8 cellular contexts compared by ENCODE assay signal in the genomic region with DNA sequence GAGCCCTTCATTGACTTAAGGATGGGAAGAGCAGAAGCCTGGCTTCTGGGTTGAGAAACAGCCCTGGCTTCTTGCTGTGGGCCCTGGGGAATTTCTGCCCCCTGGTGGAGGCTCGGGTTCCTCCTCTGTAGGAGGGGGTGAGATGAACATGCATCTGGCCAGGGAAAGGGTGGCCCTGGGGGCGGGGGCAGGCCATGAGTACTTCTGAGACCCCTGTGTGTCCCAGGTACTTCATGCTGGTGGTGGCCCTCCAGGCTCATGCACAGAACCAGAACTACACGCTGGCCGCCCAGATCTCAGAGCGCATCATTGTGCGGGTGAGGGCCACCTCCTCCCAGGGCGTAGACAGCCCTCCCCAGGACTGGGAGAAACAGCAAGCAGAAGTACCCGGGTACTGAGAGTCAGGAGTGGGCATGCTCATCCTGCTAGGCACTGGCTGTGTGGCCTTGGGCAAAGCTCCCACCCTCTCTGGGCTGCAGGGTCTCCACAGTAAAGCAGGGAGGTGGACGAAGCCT. TPM values are rescaled to one million over a fixed set of nuclear protein-coding genes. Genes with fewer than 3 reads are reported as not detected.
DNase-seq lines count a peak whose midpoint lies in the region; ATAC-seq and TF ChIP-seq lines count a peak whose summit lies in the region.

No MANE protein-coding gene starts in this region.

- H3K4me1 ChIP-seq in CD4-positive, CD25-positive, alpha-beta regulatory T cell (ENCODE audit: control insufficient read depth, insufficient read depth, low read length, poor library complexity, severe bottlenecking), result peaks cover 20% of the 10 kb centered on the region
- H3K4me1 ChIP-seq in foreskin keratinocyte (no peaks in the 10 kb centered on the region), vagina (peaks cover 10% of the 10 kb centered on the region)

- peak overlapping the region in 2 of 3 donors; percentile 10 to 42 for H3K27ac Mint-ChIP-seq in CD4-positive, CD25-positive, alpha-beta regulatory T cell

- ATAC-seq in CD4-positive, CD25-positive, alpha-beta regulatory T cell (ENCODE audit: low read depth in 2 of 2), result peak in 1 of 2 donors; percentile 27
- ATAC-seq in GM19467 (IDR thresholded peaks at IDR 0.05; ENCODE audit: unreplicated experiment) (peak; percentile 53), foreskin keratinocyte (peak; percentile 64), GM18520 (IDR thresholded peaks at IDR 0.05; ENCODE audit: unreplicated experiment) (no peak)

- TF ChIP-seq POLR2A in vagina (IDR thresholded peaks at IDR 0.05), result no peak

- no peaks in the 10 kb centered on the region for H3K36me3 ChIP-seq in CD4-positive, CD25-positive, alpha-beta regulatory T cell (ENCODE audit: control insufficient read depth, insufficient read depth, low read length)
- no peaks in the 10 kb centered on the region for H3K36me3 ChIP-seq in vagina

- TF ChIP-seq CTCF in foreskin keratinocyte (conservative IDR thresholded peaks at IDR 0.05), result peak; percentile 80
- TF ChIP-seq CTCF in vagina (IDR thresholded peaks at IDR 0.05), result no peak

- no peaks in the 10 kb centered on the region for H3K9me3 Mint-ChIP-seq in CD4-positive, CD25-positive, alpha-beta regulatory T cell

- peaks cover 0 to 19% (median 4%) of the 10 kb centered on the region in 4 donors for H3K4me1 Mint-ChIP-seq in CD4-positive, CD25-positive, alpha-beta regulatory T cell

- H3K27me3 Mint-ChIP-seq in CD4-positive, CD25-positive, alpha-beta regulatory T cell, result peaks cover 11% of the 10 kb centered on the region

- intact Hi-C loops in vagina (cut with DNase I), result no loop called here

- peak in 2 of 3 donors; percentile 19 to 69 for DNase-seq in CD4-positive, CD25-positive, alpha-beta regulatory T cell
- peak; percentile 84 for DNase-seq in OCI-M1 (lab: John Stamatoyannopoulos, UW)
- DNase-seq in activated T-helper 9 cell treated with anti-CD3 and anti-CD28 coated beads, Interleukin-2, amount 50 U/mL, for 16 hours (ENCODE audit: low read depth), result peak; percentile 32
- peak in 1 of 2 donors; percentile 33 for DNase-seq in foreskin keratinocyte
- DNase-seq in pons (ENCODE audit: low spot score), result peak; percentile 68
- DNase-seq in vagina (ENCODE audit: extremely low spot score in 2 of 2), result no peak

- no peaks in the 10 kb centered on the region for H3K36me3 Mint-ChIP-seq in CD4-positive, CD25-positive, alpha-beta regulatory T cell

- H3K9me3 ChIP-seq in CD4-positive, CD25-positive, alpha-beta regulatory T cell (ENCODE audit: control insufficient read depth in 2 of 2, low read length in 2 of 2), result no peaks in the 10 kb centered on the region
- no peaks in the 10 kb centered on the region for H3K9me3 ChIP-seq in vagina

- H3K4me3 Mint-ChIP-seq in CD4-positive, CD25-positive, alpha-beta regulatory T cell, result peak overlapping the region in 3 of 4 donors; percentile 54 to 71 (median 57)

- H3K27me3 ChIP-seq in CD4-positive, CD25-positive, alpha-beta regulatory T cell (ENCODE audit: control insufficient read depth, insufficient read depth, low read length), result no peaks in the 10 kb centered on the region
- peaks cover 14% of the 10 kb centered on the region for H3K27me3 ChIP-seq in foreskin keratinocyte
- H3K27me3 ChIP-seq in vagina, result no peaks in the 10 kb centered on the region

- no peak overlapping the region for H3K4me3 ChIP-seq in CD4-positive, CD25-positive, alpha-beta regulatory T cell (ENCODE audit: low read depth, low read length)
- H3K4me3 ChIP-seq in vagina, result no peak overlapping the region

- H3K27ac ChIP-seq in CD4-positive, CD25-positive, alpha-beta regulatory T cell (ENCODE audit: insufficient read depth, low read length, poor library complexity, severe bottlenecking), result no peak overlapping the region
- no peak overlapping the region for H3K27ac ChIP-seq in foreskin keratinocyte
- no peak overlapping the region for H3K27ac ChIP-seq in vagina

RNA-seq across cellular contexts. Expression of gene TMEM258, which starts 15.8 kb away (rescaled TPM):
- 71.7 TPM for total RNA-seq in CD4-positive, CD25-positive, alpha-beta regulatory T cell
- 100 to 1,000 TPM; 207 to 283 (median 238) TPM for polyA plus RNA-seq in CD4-positive, CD25-positive, alpha-beta regulatory T cell
- total RNA-seq in foreskin keratinocyte (133 and 163 TPM in 2 replicates), vagina (47.9 TPM)
- 223 and 259 TPM in 2 replicates for polyA plus RNA-seq in foreskin keratinocyte

RNA-seq across cellular contexts. Expression of gene FEN1, which starts 16.1 kb away (rescaled TPM):
- 13.2 TPM for total RNA-seq in CD4-positive, CD25-positive, alpha-beta regulatory T cell
- 10 to 100 TPM; 19.4 to 24.5 (median 22.2) TPM for polyA plus RNA-seq in CD4-positive, CD25-positive, alpha-beta regulatory T cell
- total RNA-seq in foreskin keratinocyte (73.6 and 92.9 TPM in 2 replicates), vagina (9.6 TPM)
- polyA plus RNA-seq in foreskin keratinocyte, result 64.5 and 79.3 TPM in 2 replicates

RNA-seq across cellular contexts. Expression of gene MYRF, which starts 24.2 kb away (rescaled TPM):
- 0.30 TPM for total RNA-seq in CD4-positive, CD25-positive, alpha-beta regulatory T cell
- under 1 TPM in 2 of 4 donors, not detected in 2; 0.20 to 0.74 TPM for polyA plus RNA-seq in CD4-positive, CD25-positive, alpha-beta regulatory T cell
- 0.10 and 0.18 TPM in 2 replicates for total RNA-seq in foreskin keratinocyte
- 0.11 and 0.12 TPM in 2 replicates for polyA plus RNA-seq in foreskin keratinocyte
- 0.25 TPM for total RNA-seq in vagina

RNA-seq across cellular contexts. Expression of gene FADS1, which starts 40.2 kb away (rescaled TPM):
- 9.1 TPM for total RNA-seq in CD4-positive, CD25-positive, alpha-beta regulatory T cell
- polyA plus RNA-seq in CD4-positive, CD25-positive, alpha-beta regulatory T cell, result 1 to 10 TPM in 1 of 4 donors, under 1 TPM in 1, not detected in 2; 0.35 to 3.1 TPM
- 88.0 and 97.3 TPM in 2 replicates for total RNA-seq in foreskin keratinocyte
- 40.1 and 41.6 TPM in 2 replicates for polyA plus RNA-seq in foreskin keratinocyte
- 9.8 TPM for total RNA-seq in vagina

RNA-seq across cellular contexts. Expression of gene FADS2, which starts 51.5 kb away (rescaled TPM):
- 19.7 TPM for total RNA-seq in CD4-positive, CD25-positive, alpha-beta regulatory T cell
- 10 to 100 TPM in 1 of 4 donors, under 1 TPM in 2, not detected in 1; 0.23 to 13.6 (median 0.65) TPM for polyA plus RNA-seq in CD4-positive, CD25-positive, alpha-beta regulatory T cell
- total RNA-seq in foreskin keratinocyte (517 and 543 TPM in 2 replicates), vagina (25.5 TPM)
- polyA plus RNA-seq in foreskin keratinocyte, result 354 and 363 TPM in 2 replicates

Comparison
In these comparisons a context has a peak if more than half of its experiments do, and no peak if none do; other contexts are left out.
1. DNase-seq: peak in CD4-positive, CD25-positive, alpha-beta regulatory T cell (2 of 3), OCI-M1 (single experiment), activated T-helper 9 cell treated with anti-CD3 and anti-CD28 coated beads, Interleukin-2, amount 50 U/mL, for 16 hours (single experiment) and pons (single experiment); none in vagina (0 of 2).